8 cellular contexts compared by ENCODE assay signal in genomic region chr17:9645858-9646555, GRCh38. TPM values are rescaled to one million over a fixed set of nuclear protein-coding genes. Genes with fewer than 3 reads are reported as not detected.
DNase-seq lines count a peak whose midpoint lies in the region; ATAC-seq and TF ChIP-seq lines count a peak whose summit lies in the region.

No MANE protein-coding gene starts in this region.

- peak overlapping the region; percentile 62 for H3K4me2 ChIP-seq in mesenchymal stem cell (ENCODE audit: low read length, poor library complexity, severe bottlenecking)

- no peak overlapping the region for H4K91ac ChIP-seq in mesenchymal stem cell (ENCODE audit: low read length)

- intact Hi-C loops in tibial artery (cut with DNase I; ENCODE audit: low total_unique reads) = no loop called here

- peak overlapping the region; percentile 94 for H2BK15ac ChIP-seq in mesenchymal stem cell (ENCODE audit: low read depth, poor library complexity, severe bottlenecking)

- H3K79me1 ChIP-seq in mesenchymal stem cell (replicated peaks; ENCODE audit: low read length, poor library complexity, severe bottlenecking) = peaks cover 6% of the 10 kb centered on the region

- peak overlapping the region; percentile 91 for H2AFZ ChIP-seq in mesenchymal stem cell (ENCODE audit: low read depth, low read length)

- DNase-seq in Ammon's horn (ENCODE audit: low spot score) = peak; percentile 22
- peak; percentile 24 for DNase-seq in GM19238 (ENCODE audit: insufficient read length, low spot score)
- DNase-seq in RWPE1 (ENCODE audit: low spot score) = peak; percentile 50
- DNase-seq in coronary artery (ENCODE audit: low spot score) = no peak
- peak; percentile 50 for DNase-seq in mesenchymal stem cell
- DNase-seq in tibial artery = no peak
- no peak for DNase-seq in effector CD8-positive, alpha-beta T cell (lab: John Stamatoyannopoulos, UW)

- H3K27ac ChIP-seq in RWPE1 = peak overlapping the region; percentile 80
- H3K27ac ChIP-seq in coronary artery = no peak overlapping the region
- peak overlapping the region; percentile 0 for H3K27ac ChIP-seq in mesenchymal stem cell (ENCODE audit: low read length, poor library complexity, severe bottlenecking)
- no peak overlapping the region for H3K27ac ChIP-seq in tibial artery

- H3K9me3 ChIP-seq in mesenchymal stem cell (ENCODE audit: control insufficient read depth, low read length) (no peaks in the 10 kb centered on the region), tibial artery (no peaks in the 10 kb centered on the region)

- H3K9ac ChIP-seq in mesenchymal stem cell (ENCODE audit: low read length) = no peak overlapping the region

- H3K4me3 ChIP-seq in coronary artery = peak overlapping the region; percentile 72
- peak overlapping the region in 1 of 2 experiments; percentile 85 for H3K4me3 ChIP-seq in mesenchymal stem cell (ENCODE audit: insufficient read depth in 1 of 2, low read depth in 1 of 2, low read length in 2 of 2)
- H3K4me3 ChIP-seq in tibial artery = peak overlapping the region; percentile 31 to 49

- H3K27me3 ChIP-seq in mesenchymal stem cell (ENCODE audit: control insufficient read depth in 1 of 2, insufficient read depth in 1 of 2, low read length in 2 of 2) (peaks cover 0 to 32% of the 10 kb centered on the region in 2 experiments), tibial artery (peaks cover 0 to 60% of the 10 kb centered on the region in 2 donors)

- POLR2A ChIA-PET in RWPE1 (lab: Yijun Ruan, JAX; ENCODE audit: low non-redundant PET) = no interaction called here

- H3K36me3 ChIP-seq in mesenchymal stem cell (ENCODE audit: control insufficient read depth in 1 of 2, insufficient read depth in 2 of 2, low read depth in 1 of 2, low read length in 2 of 2) (no peaks in the 10 kb centered on the region), tibial artery (no peaks in the 10 kb centered on the region)

- under 1% methylated on average over 50 of the region's 50 CpGs for WGBS in mesenchymal stem cell

- H3K18ac ChIP-seq in mesenchymal stem cell (ENCODE audit: low read depth in 1 of 2, low read length in 2 of 2) = peak overlapping the region; percentile 77 to 91

- H3K23ac ChIP-seq in mesenchymal stem cell (ENCODE audit: low read length in 2 of 2) = peak overlapping the region in 1 of 2 experiments; percentile 60

- H2BK12ac ChIP-seq in mesenchymal stem cell (ENCODE audit: low read length in 2 of 2) = peak overlapping the region in 1 of 2 experiments; percentile 32

- H2BK5ac ChIP-seq in mesenchymal stem cell (ENCODE audit: low read depth, low read length, poor library complexity, severe bottlenecking) = peak overlapping the region; percentile 85

- ATAC-seq in HG02981 (IDR thresholded peaks at IDR 0.05; ENCODE audit: unreplicated experiment) = no peak

- CTCF ChIA-PET in RWPE1 (lab: Yijun Ruan, JAX) = interaction anchor here (0.7 to 1.5 kb wide), 3 partner anchors 22 to 121 kb away, joined by 3 to 5 read pairs (median 4); no protein-coding TSS in a partner anchor

- H3K4me1 ChIP-seq in mesenchymal stem cell (ENCODE audit: control insufficient read depth, insufficient read depth, low read depth, low read length) (peaks cover 6% of the 10 kb centered on the region), tibial artery (peaks cover 0 to 24% (median 20%) of the 10 kb centered on the region in 4 donors)

- peak overlapping the region in 1 of 2 experiments; percentile 90 for H3K14ac ChIP-seq in mesenchymal stem cell (ENCODE audit: low read length in 2 of 2)

- H2AK5ac ChIP-seq in mesenchymal stem cell (ENCODE audit: low read length, severe bottlenecking) = no peak overlapping the region

- TF ChIP-seq CTCF in RWPE1 (conservative IDR thresholded peaks at IDR 0.05; ENCODE audit: low read depth) (peak; percentile 37), coronary artery (IDR thresholded peaks at IDR 0.05) (no peak), tibial artery (IDR thresholded peaks at IDR 0.05) (no peak)

- peak overlapping the region; percentile 81 for H2BK120ac ChIP-seq in mesenchymal stem cell (ENCODE audit: low read depth, low read length)

- H3K4ac ChIP-seq in mesenchymal stem cell (ENCODE audit: low read depth in 1 of 2, low read length in 2 of 2) = peak overlapping the region in 1 of 2 experiments; percentile 62

- peak overlapping the region; percentile 78 for H4K8ac ChIP-seq in mesenchymal stem cell (ENCODE audit: low read length)

RNA-seq across cellular contexts. Expression of gene USP43, which starts 0.7 kb away (rescaled TPM):
- polyA plus RNA-seq in mesenchymal stem cell (2013, experiment 1 of 2) = 1.4 TPM
- polyA plus RNA-seq in mesenchymal stem cell (2013, experiment 2 of 2) = 1.5 TPM

Comparison
In these comparisons a context has a peak if more than half of its experiments do, and no peak if none do; other contexts are left out.
1. DNase-seq: peak in Ammon's horn (single experiment), GM19238 (single experiment), RWPE1 (single experiment) and mesenchymal stem cell (single experiment); none in coronary artery (single experiment), tibial artery (0 of 2) and effector CD8-positive, alpha-beta T cell (single experiment).
2. H3K27ac ChIP-seq: peak in RWPE1 (single experiment) and mesenchymal stem cell (single experiment); none in coronary artery (0 of 2) and tibial artery (0 of 2).